ENCODE assay signal across 13 cellular contexts in genomic region chr18:70322928-70323327, GRCh38. TPM values are rescaled to one million over a fixed set of nuclear protein-coding genes. Genes with fewer than 3 reads are reported as not detected.
DNase-seq lines count a peak whose midpoint lies in the region; ATAC-seq and TF ChIP-seq lines count a peak whose summit lies in the region.
"Had no signal": no experiment of that assay in that cellular context is flagged by ENCODE, and none has a peak within 500 bp of the region (broad histone marks: within the 10 kb centered on the region; RNA-seq: fewer than 3 reads in every experiment).

No MANE protein-coding gene starts in this region.

- H3K9me3 ChIP-seq in liver (ENCODE audit: control insufficient read depth in 4 of 4, low read length in 3 of 4) = no peaks in the 10 kb centered on the region

- H3K9ac ChIP-seq in liver (ENCODE audit: low read depth in 1 of 2, low read length in 2 of 2) = peak overlapping the region in 1 of 2 donors; percentile 42

- H3K27me3 Mint-ChIP-seq in naive thymus-derived CD8-positive, alpha-beta T cell = peaks cover 0 to 2% (median 0%) of the 10 kb centered on the region in 5 donors
- H3K27me3 Mint-ChIP-seq: activated naive CD4-positive, alpha-beta T cell treated with anti-CD3 and anti-CD28 coated beads, Interleukin-2, amount 10 ng/mL, durations not matched to agents 7 days and 5 days had no signal

- no peaks in the 10 kb centered on the region for H3K9me3 Mint-ChIP-seq in naive thymus-derived CD8-positive, alpha-beta T cell
- H3K9me3 Mint-ChIP-seq: activated naive CD4-positive, alpha-beta T cell treated with anti-CD3 and anti-CD28 coated beads, Interleukin-2, amount 10 ng/mL, durations not matched to agents 7 days and 5 days had no signal

- no peak overlapping the region for H3K4me3 Mint-ChIP-seq in naive thymus-derived CD8-positive, alpha-beta T cell
- H3K4me3 Mint-ChIP-seq: activated naive CD4-positive, alpha-beta T cell treated with anti-CD3 and anti-CD28 coated beads, Interleukin-2, amount 10 ng/mL, durations not matched to agents 7 days and 5 days had no signal

- H3K27ac ChIP-seq in liver (ENCODE audit: low read depth in 1 of 2, low read length in 2 of 2) = peak overlapping the region; percentile 5 to 84
- H3K27ac ChIP-seq: RWPE1 had no signal

- peaks cover 4 to 17% (median 14%) of the 10 kb centered on the region in 4 donors for H3K4me1 ChIP-seq in liver (ENCODE audit: control insufficient read depth in 4 of 4, insufficient read depth in 4 of 4, low read length in 3 of 4)

- H3K36me3 ChIP-seq in liver (ENCODE audit: control insufficient read depth in 4 of 4, insufficient read depth in 3 of 4, low read depth in 1 of 4, low read length in 3 of 4) = peaks cover 0 to 13% (median 12%) of the 10 kb centered on the region in 4 donors

- ATAC-seq in esophagus mucosa (peak; percentile 96), GM21515 (IDR thresholded peaks at IDR 0.05; ENCODE audit: unreplicated experiment) (no peak), HG03354 (IDR thresholded peaks at IDR 0.05; ENCODE audit: poor library complexity, severe bottlenecking, unreplicated experiment) (no peak)
- ATAC-seq in naive thymus-derived CD8-positive, alpha-beta T cell = no peak

- TF ChIP-seq CTCF in liver (IDR thresholded peaks at IDR 0.05; ENCODE audit: low read depth, low read length, missing input control) = no peak

- no peaks in the 10 kb centered on the region for H3K27me3 ChIP-seq in liver (ENCODE audit: control insufficient read depth in 4 of 4, insufficient read depth in 4 of 4, low read length in 3 of 4)

- DNase-seq in ACHN = peak; percentile 78
- no peak for DNase-seq in NCI-H146 treated with DMSO at 0.1 percent for 48 hours (lab: John Stamatoyannopoulos, UW; ENCODE audit: unreplicated experiment)
- no peak for DNase-seq in naive thymus-derived CD8-positive, alpha-beta T cell
- DNase-seq: activated naive CD4-positive, alpha-beta T cell treated with anti-CD3 and anti-CD28 coated beads, Interleukin-2, amount 10 ng/mL, durations not matched to agents 7 days and 5 days; NCI-H2227 treated with DMSO at 0.1 percent for 48 hours; stimulated activated CD4-positive, alpha-beta T cell treated with anti-CD3 and anti-CD28 coated beads, Interleukin-12 subunit alpha, Interleukin-12 subunit beta, amount 100 ng/mL, for 4 hours; trophoblast cell had no signal

- H3K36me3 Mint-ChIP-seq in naive thymus-derived CD8-positive, alpha-beta T cell = peaks cover 0 to 13% (median 0%) of the 10 kb centered on the region in 3 donors
- H3K36me3 Mint-ChIP-seq: activated naive CD4-positive, alpha-beta T cell treated with anti-CD3 and anti-CD28 coated beads, Interleukin-2, amount 10 ng/mL, durations not matched to agents 7 days and 5 days had no signal

- peaks cover 0 to 1% (median 0%) of the 10 kb centered on the region in 4 donors for H3K4me1 Mint-ChIP-seq in naive thymus-derived CD8-positive, alpha-beta T cell
- H3K4me1 Mint-ChIP-seq: activated naive CD4-positive, alpha-beta T cell treated with anti-CD3 and anti-CD28 coated beads, Interleukin-2, amount 10 ng/mL, durations not matched to agents 7 days and 5 days had no signal

- H3K27ac Mint-ChIP-seq in naive thymus-derived CD8-positive, alpha-beta T cell = no peak overlapping the region
- H3K27ac Mint-ChIP-seq: activated naive CD4-positive, alpha-beta T cell treated with anti-CD3 and anti-CD28 coated beads, Interleukin-2, amount 10 ng/mL, durations not matched to agents 7 days and 5 days had no signal

- peak; percentile 44 to 67 for TF ChIP-seq RAD21 in liver (IDR thresholded peaks at IDR 0.05)

- POLR2A ChIA-PET in naive thymus-derived CD8-positive, alpha-beta T cell (lab: Charles Lee) = no interaction called here

- in situ Hi-C loops in ACHN (cut with HindIII; ENCODE audit: low pct_ligation_motif_present, low pct_unique_long_range_greater_than_20kb, low sequenced_read_pairs) = no loop called here

- 32% methylated on average over 5 of the region's 5 CpGs for WGBS in liver

- H3K4me3 ChIP-seq in liver (ENCODE audit: low read depth in 1 of 3, low read length in 3 of 3) = no peak overlapping the region

TF ChIP-seq in PFSK-1, 5 proteins besides CTCF, POLR2A, EP300 and RAD21:
- TF ChIP-seq REST (IDR thresholded peaks at IDR 0.05; ENCODE audit: insufficient read depth in 1 of 2, low read depth in 2 of 2, low read length in 2 of 2) (no peak), POLR2AphosphoS5 (IDR thresholded peaks at IDR 0.05; ENCODE audit: low read depth, low read length) (0 out of 2 replicates have a peak, but pooled peaks have one; percentile 21)
TF ChIP-seq in PFSK-1: peak in this region for 1.

TF ChIP-seq in liver, 16 proteins besides CTCF, POLR2A, EP300 and RAD21:
- no peak for TF ChIP-seq ZBTB33 (IDR thresholded peaks at IDR 0.05)
- no peak for TF ChIP-seq FOXA2 (IDR thresholded peaks at IDR 0.05)
- peak; percentile 45 to 53 for TF ChIP-seq HNF4A (conservative IDR thresholded peaks at IDR 0.05)
- TF ChIP-seq NR2F2 (IDR thresholded peaks at IDR 0.05) = no peak
- TF ChIP-seq HNF4G (IDR thresholded peaks at IDR 0.05) = peak; percentile 15
- peak; percentile 54 for TF ChIP-seq ATF3 (IDR thresholded peaks at IDR 0.05)
- peak; percentile 52 for TF ChIP-seq YY1 (IDR thresholded peaks at IDR 0.05)
- TF ChIP-seq JUND (IDR thresholded peaks at IDR 0.05) = peak; percentile 42 to 47
- TF ChIP-seq MAX (IDR thresholded peaks at IDR 0.05) = peak; percentile 34
- peak; percentile 56 to 69 for TF ChIP-seq RXRA (IDR thresholded peaks at IDR 0.05)
- TF ChIP-seq SP1 (IDR thresholded peaks at IDR 0.05) = peak; percentile 67

RNA-seq across cellular contexts. Expression of gene SOCS6, which starts 34.1 kb away (rescaled TPM):
- 17.0 TPM for polyA plus RNA-seq in PFSK-1 (2012; ENCODE audit: insufficient read length, low read depth)
- total RNA-seq in esophagus mucosa = 21.2 TPM
- 10 to 100 TPM; 10.4 to 30.1 TPM for total RNA-seq in liver
- polyA plus RNA-seq in liver = 1 to 10 TPM; 5.5 to 6.9 TPM
- 1 to 10 TPM; 2.0 to 2.9 TPM for total RNA-seq in naive thymus-derived CD8-positive, alpha-beta T cell
- under 1 TPM in 2 of 3 donors, not detected in 1; 0.28 to 0.43 TPM for polyA plus RNA-seq in naive thymus-derived CD8-positive, alpha-beta T cell
